In the genomic region with DNA sequence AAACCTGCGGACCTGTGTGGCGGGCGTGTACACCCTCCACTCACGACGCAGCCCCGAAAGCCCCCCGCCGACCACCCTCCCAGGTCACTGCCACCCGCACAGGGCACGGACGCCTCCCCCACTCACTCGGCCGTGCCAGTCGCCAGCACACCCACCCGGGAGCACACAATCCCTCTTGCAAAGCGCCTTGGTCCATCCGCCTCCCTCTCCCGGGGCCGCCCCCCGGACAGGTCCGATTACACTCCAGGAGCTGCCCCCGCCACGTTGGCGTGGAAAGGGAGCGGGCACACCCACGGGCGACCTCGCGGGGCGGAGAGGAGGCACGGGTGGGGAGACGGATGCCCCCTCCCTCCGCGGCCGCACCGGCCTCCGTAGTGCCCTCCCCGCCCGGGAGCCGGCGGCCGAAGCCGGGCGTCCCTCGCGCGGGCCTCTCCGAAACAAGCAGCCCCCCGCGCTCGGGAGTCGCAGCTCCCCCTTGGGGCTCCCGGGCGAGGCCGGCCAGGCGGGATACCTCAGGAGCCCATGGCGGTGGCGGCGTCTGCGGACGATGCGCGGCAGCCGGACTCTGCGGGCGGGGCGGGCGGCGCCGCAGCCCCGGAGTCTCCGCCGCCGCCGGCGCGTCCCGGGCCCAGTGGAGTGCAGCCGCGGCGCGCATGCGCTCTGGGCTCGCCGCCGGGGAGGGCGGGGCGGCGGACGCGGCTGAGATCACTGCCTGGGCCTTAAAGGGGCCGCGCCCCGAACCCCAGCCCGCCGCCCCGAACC, we compare ENCODE assay signal across 8 cellular contexts. TPM values are rescaled to one million over a fixed set of nuclear protein-coding genes. Genes with fewer than 3 reads are reported as not detected.
DNase-seq lines count a peak whose midpoint lies in the region; ATAC-seq and TF ChIP-seq lines count a peak whose summit lies in the region.

A gene (minus strand): TSS at position 638 of the 762 bp plus-strand sequence. CDS start 25,049 bp downstream, outside the sequence.

- DNase-seq in 8988T (peak; percentile 78), Peyer's patch (peak; percentile 70 to 90 (median 88)), fibroblast of mammary gland (ENCODE audit: low read depth) (peak; percentile 56)
- DNase-seq in activated T-helper 1 cell treated with anti-CD3 and anti-CD28 coated beads, Interleukin-2, amount 50 U/mL, for 16 hours (ENCODE audit: low read depth in 1 of 2, low spot score in 1 of 2), result peak; percentile 58 to 75
- DNase-seq in naive thymus-derived CD8-positive, alpha-beta T cell, result peak; percentile 72 to 92 (median 84)

- no peaks in the 10 kb centered on the region for H3K9me3 Mint-ChIP-seq in naive thymus-derived CD8-positive, alpha-beta T cell
- no peaks in the 10 kb centered on the region for H3K9me3 Mint-ChIP-seq in stimulated activated memory B cell treated with anti-CD40 and anti-IgM and Interleukin-4, amounts not matched to agents 10 μg/mL and 1 μg/mL and 100 μg/mL, for 72 hours

- POLR2A ChIA-PET in naive thymus-derived CD8-positive, alpha-beta T cell (lab: Charles Lee), result no interaction called here

- TF ChIP-seq POLR2A in Peyer's patch (IDR thresholded peaks at IDR 0.05), result peak; percentile 49 to 91

- no peaks in the 10 kb centered on the region for H3K9me3 ChIP-seq in Peyer's patch

- peak within 1 kb of the TSS; percentile 78 to 94 (median 88) for H3K27ac ChIP-seq in Peyer's patch

- no peaks in the 10 kb centered on the region for H3K27me3 ChIP-seq in Peyer's patch

- H3K4me3 ChIP-seq in Peyer's patch, result peak within 1 kb of the TSS; percentile 68 to 100 (median 89)
- peak within 1 kb of the TSS; percentile 86 for H3K4me3 ChIP-seq in fibroblast of mammary gland (ENCODE audit: control insufficient read depth, low read depth, low read length)

- H3K4me3 Mint-ChIP-seq in naive thymus-derived CD8-positive, alpha-beta T cell, result peak within 1 kb of the TSS; percentile 87 to 95 (median 93)
- H3K4me3 Mint-ChIP-seq in stimulated activated memory B cell treated with anti-CD40 and anti-IgM and Interleukin-4, amounts not matched to agents 10 μg/mL and 1 μg/mL and 100 μg/mL, for 72 hours, result peak within 1 kb of the TSS; percentile 91

- no peaks in the 10 kb centered on the region for H3K36me3 Mint-ChIP-seq in naive thymus-derived CD8-positive, alpha-beta T cell
- peaks cover 5% of the 10 kb centered on the region for H3K36me3 Mint-ChIP-seq in stimulated activated memory B cell treated with anti-CD40 and anti-IgM and Interleukin-4, amounts not matched to agents 10 μg/mL and 1 μg/mL and 100 μg/mL, for 72 hours

- peak within 1 kb of the TSS; percentile 93 to 98 (median 96) for H3K27ac Mint-ChIP-seq in naive thymus-derived CD8-positive, alpha-beta T cell
- peak within 1 kb of the TSS; percentile 95 for H3K27ac Mint-ChIP-seq in stimulated activated memory B cell treated with anti-CD40 and anti-IgM and Interleukin-4, amounts not matched to agents 10 μg/mL and 1 μg/mL and 100 μg/mL, for 72 hours

- ATAC-seq in GM18502 (IDR thresholded peaks at IDR 0.05; ENCODE audit: poor library complexity, unreplicated experiment) (peak; percentile 66), HG03342 (IDR thresholded peaks at IDR 0.05; ENCODE audit: unreplicated experiment) (peak; percentile 74)
- peak; percentile 94 to 95 for ATAC-seq in naive thymus-derived CD8-positive, alpha-beta T cell
- peak; percentile 94 for ATAC-seq in stimulated activated memory B cell treated with anti-CD40 and anti-IgM and Interleukin-4, amounts not matched to agents 10 μg/mL and 1 μg/mL and 100 μg/mL, for 72 hours

- TF ChIP-seq CTCF in Peyer's patch (IDR thresholded peaks at IDR 0.05) (no peak), fibroblast of mammary gland (conservative IDR thresholded peaks at IDR 0.05; ENCODE audit: control insufficient read depth, insufficient read depth, low read depth, low read length) (no peak)

- H3K4me1 Mint-ChIP-seq in naive thymus-derived CD8-positive, alpha-beta T cell, result peaks cover 26 to 55% (median 51%) of the 10 kb centered on the region in 4 donors
- peaks cover 70% of the 10 kb centered on the region for H3K4me1 Mint-ChIP-seq in stimulated activated memory B cell treated with anti-CD40 and anti-IgM and Interleukin-4, amounts not matched to agents 10 μg/mL and 1 μg/mL and 100 μg/mL, for 72 hours

- H3K27me3 Mint-ChIP-seq in naive thymus-derived CD8-positive, alpha-beta T cell, result no peaks in the 10 kb centered on the region
- H3K27me3 Mint-ChIP-seq in stimulated activated memory B cell treated with anti-CD40 and anti-IgM and Interleukin-4, amounts not matched to agents 10 μg/mL and 1 μg/mL and 100 μg/mL, for 72 hours, result no peaks in the 10 kb centered on the region

- H3K36me3 ChIP-seq in Peyer's patch, result no peaks in the 10 kb centered on the region

- H3K4me1 ChIP-seq in Peyer's patch, result peaks cover 0 to 31% (median 7%) of the 10 kb centered on the region in 4 donors

RNA-seq across cellular contexts. Expression of the gene that starts here (rescaled TPM):
- 10 to 100 TPM; 39.1 to 56.1 (median 51.4) TPM for total RNA-seq in Peyer's patch
- 10 to 100 TPM; 25.5 to 26.8 TPM for total RNA-seq in naive thymus-derived CD8-positive, alpha-beta T cell
- 10 to 100 TPM in 1 of 3 donors, 1 to 10 TPM in 2; 5.1 to 13.0 (median 5.4) TPM for polyA plus RNA-seq in naive thymus-derived CD8-positive, alpha-beta T cell

Comparison
In these comparisons a context has a peak if more than half of its experiments do, and no peak if none do; other contexts are left out.
1. Peak in every context shown above with its lines: DNase-seq, ATAC-seq, H3K4me3 ChIP-seq and H3K27ac ChIP-seq.